ENCODE assay signal across 18 cellular contexts in genomic region chr7:27186450-27187157, GRCh38. TPM values are rescaled to one million over a fixed set of nuclear protein-coding genes. Genes with fewer than 3 reads are reported as not detected.
DNase-seq lines count a peak whose midpoint lies in the region; ATAC-seq and TF ChIP-seq lines count a peak whose summit lies in the region.
"Had no signal": no experiment of that assay in that cellular context is flagged by ENCODE, and none has a peak within 500 bp of the region (broad histone marks: within the 10 kb centered on the region; RNA-seq: fewer than 3 reads in every experiment).

No MANE protein-coding gene starts in this region.

- H3K4me1 ChIP-seq in RWPE2 (ENCODE audit: insufficient read depth, poor library complexity, severe bottlenecking) (peaks cover 33% of the 10 kb centered on the region), skeletal muscle tissue (ENCODE audit: control insufficient read depth in 3 of 3, insufficient read depth in 3 of 3, low read length in 3 of 3) (peaks cover 17 to 62% (median 42%) of the 10 kb centered on the region in 3 donors), esophagus squamous epithelium (peaks cover 31 to 60% (median 47%) of the 10 kb centered on the region in 3 donors)

- WGBS in esophagus squamous epithelium, 2 donors = 34 to 40% methylated on average over 4 to 5 of the region's 5 CpGs

- peak overlapping the region; percentile 49 for H3K4me3 ChIP-seq in RWPE2 (ENCODE audit: severe bottlenecking)
- peak overlapping the region in 2 of 3 donors; percentile 80 for H3K4me3 ChIP-seq in skeletal muscle tissue (ENCODE audit: low read length in 3 of 3)
- no peak overlapping the region for H3K4me3 ChIP-seq in esophagus squamous epithelium
- H3K4me3 ChIP-seq: coronary artery, gastroesophageal sphincter, stomach had no signal

- peak; percentile 19 for DNase-seq in ELF-1 (ENCODE audit: low read depth, low spot score)
- no peak for DNase-seq in RWPE2 (ENCODE audit: low spot score)
- DNase-seq in kidney tubule cell (ENCODE audit: low spot score) = peak; percentile 20
- no peak for DNase-seq in esophagus squamous epithelium (lab: John Stamatoyannopoulos, UW)
- DNase-seq in ureter (ENCODE audit: low spot score) = no peak
- DNase-seq in A172 (ENCODE audit: low spot score) = no peak
- DNase-seq: COR-L47, left cardiac atrium, NCI-H1048, NCI-H226 had no signal

- H3K27me3 ChIP-seq in RWPE2 (ENCODE audit: insufficient read depth, poor library complexity, severe bottlenecking) = no peaks in the 10 kb centered on the region
- peaks cover 28 to 58% (median 39%) of the 10 kb centered on the region in 3 donors for H3K27me3 ChIP-seq in skeletal muscle tissue (ENCODE audit: control insufficient read depth in 3 of 3, insufficient read depth in 3 of 3, low read length in 3 of 3)
- peaks cover 57 to 100% (median 92%) of the 10 kb centered on the region in 4 donors for H3K27me3 ChIP-seq in esophagus squamous epithelium

- intact Hi-C loops in esophagus squamous epithelium (cut with DNase I) = no loop called here

- H3K36me3 ChIP-seq in RWPE2 (ENCODE audit: low read depth) = no peaks in the 10 kb centered on the region
- H3K36me3 ChIP-seq in skeletal muscle tissue (ENCODE audit: control insufficient read depth in 3 of 3, insufficient read depth in 3 of 3, low read length in 3 of 3) = no peaks in the 10 kb centered on the region
- no peaks in the 10 kb centered on the region for H3K36me3 ChIP-seq in esophagus squamous epithelium
- H3K36me3 ChIP-seq: gastroesophageal sphincter, stomach had no signal

- H3K9me3 ChIP-seq in RWPE2 (ENCODE audit: severe bottlenecking) = no peaks in the 10 kb centered on the region
- no peaks in the 10 kb centered on the region for H3K9me3 ChIP-seq in skeletal muscle tissue (ENCODE audit: control insufficient read depth in 3 of 3, low read length in 3 of 3)
- H3K9me3 ChIP-seq in esophagus squamous epithelium = no peaks in the 10 kb centered on the region
- H3K9me3 ChIP-seq: gastroesophageal sphincter had no signal

- TF ChIP-seq CTCF in RWPE2 (IDR thresholded peaks at IDR 0.05; ENCODE audit: poor library complexity, severe bottlenecking) (no peak), esophagus squamous epithelium (IDR thresholded peaks at IDR 0.05) (no peak)

- peak; percentile 8; the same call in 2 of the 3 replicates for ATAC-seq in RWPE2 (ENCODE audit: low read depth)
- no peak for ATAC-seq in GM18907 (IDR thresholded peaks at IDR 0.05; ENCODE audit: unreplicated experiment)
- ATAC-seq: gastroesophageal sphincter, left cardiac atrium had no signal

- peak overlapping the region in 2 of 3 donors; percentile 75 to 94 for H3K9ac ChIP-seq in skeletal muscle tissue (ENCODE audit: low read depth in 1 of 3, low read length in 3 of 3)

- no peak for TF ChIP-seq POLR2A in esophagus squamous epithelium (IDR thresholded peaks at IDR 0.05)

- peak overlapping the region; percentile 92 for H3K27ac ChIP-seq in RWPE2 (ENCODE audit: poor library complexity, severe bottlenecking)
- H3K27ac ChIP-seq in skeletal muscle tissue (ENCODE audit: low read depth, low read length) = peak overlapping the region; percentile 74
- no peak overlapping the region for H3K27ac ChIP-seq in esophagus squamous epithelium
- H3K27ac ChIP-seq: coronary artery, gastroesophageal sphincter, stomach had no signal

RNA-seq across cellular contexts. Expression of gene HOXA11, which starts 1.6 kb away (rescaled TPM):
- 2.1 TPM for total RNA-seq in skeletal muscle tissue
- total RNA-seq in esophagus squamous epithelium = not detected
- 16.6 TPM for total RNA-seq in ureter
- 1.2 TPM in 2 replicates for total RNA-seq in A172 (2014; rRNA removed; shearing (Covaris generic))
- total RNA-seq: activated naive CD4-positive, alpha-beta T cell treated with anti-CD3 and anti-CD28 coated beads, Interleukin-2, amount 50 U/mL, for 72 hours; HT1080; left cardiac atrium; osteocyte had no signal

RNA-seq across cellular contexts. Expression of gene HOXA10, which starts 12.5 kb away (rescaled TPM):
- 13.6 TPM for total RNA-seq in skeletal muscle tissue
- total RNA-seq in esophagus squamous epithelium = not detected
- 15.3 TPM for total RNA-seq in ureter
- 26.4 and 30.7 TPM in 2 replicates for total RNA-seq in A172 (2014; rRNA removed; shearing (Covaris generic))
- total RNA-seq: activated naive CD4-positive, alpha-beta T cell treated with anti-CD3 and anti-CD28 coated beads, Interleukin-2, amount 50 U/mL, for 72 hours; osteocyte had no signal

RNA-seq across cellular contexts. Expression of gene HOXA13, which starts 13.3 kb away (rescaled TPM):
- total RNA-seq in skeletal muscle tissue (0.52 TPM), esophagus squamous epithelium (not detected), ureter (15.6 TPM)
- total RNA-seq in A172 (2014; rRNA removed; shearing (Covaris generic)) = 3.2 and 4.7 TPM in 2 replicates
- total RNA-seq: activated naive CD4-positive, alpha-beta T cell treated with anti-CD3 and anti-CD28 coated beads, Interleukin-2, amount 50 U/mL, for 72 hours; left cardiac atrium; osteocyte had no signal

RNA-seq across cellular contexts. Expression of gene HOXA9, which starts 21.3 kb away (rescaled TPM):
- 7.8 TPM for total RNA-seq in skeletal muscle tissue
- 1 to 10 TPM in 1 of 4 donors, under 1 TPM in 1, not detected in 2; 0.57 to 1.1 TPM for total RNA-seq in esophagus squamous epithelium
- total RNA-seq in ureter = 7.4 TPM
- 74.8 and 88.6 TPM in 2 replicates for total RNA-seq in A172 (2014; rRNA removed; shearing (Covaris generic))
- total RNA-seq: activated naive CD4-positive, alpha-beta T cell treated with anti-CD3 and anti-CD28 coated beads, Interleukin-2, amount 50 U/mL, for 72 hours; left cardiac atrium; osteocyte had no signal

RNA-seq across cellular contexts. Expression of gene HOXA7, which starts 30.1 kb away (rescaled TPM):
- total RNA-seq in skeletal muscle tissue (1.6 TPM), esophagus squamous epithelium (under 1 TPM; 0.23 to 0.76 (median 0.48) TPM), ureter (6.3 TPM)
- not detected in 2 replicates for total RNA-seq in A172 (2014; rRNA removed; shearing (Covaris generic))
- total RNA-seq: activated naive CD4-positive, alpha-beta T cell treated with anti-CD3 and anti-CD28 coated beads, Interleukin-2, amount 50 U/mL, for 72 hours; HT1080; osteocyte had no signal

Comparison
In these comparisons a context has a peak if more than half of its experiments do, and no peak if none do; other contexts are left out.
1. DNase-seq: peak in ELF-1 (single experiment) and kidney tubule cell (single experiment); none in RWPE2 (single experiment), esophagus squamous epithelium (single experiment), ureter (single experiment) and A172 (single experiment).
2. H3K27ac ChIP-seq: peak in RWPE2 (single experiment) and skeletal muscle tissue (single experiment); none in esophagus squamous epithelium (0 of 4).
3. H3K4me3 ChIP-seq: peak in RWPE2 (single experiment) and skeletal muscle tissue (2 of 3); none in esophagus squamous epithelium (0 of 4).
4. RNA of gene HOXA10, which starts 12.5 kb away (total RNA-seq): 26.4 to 30.7 TPM in A172, 15.3 TPM in ureter (single experiment) and 13.6 TPM in skeletal muscle tissue (single experiment); not detected in esophagus squamous epithelium; every median in the first group is over 10 times any median in the second.